ENCODE assay signal across 10 cellular contexts in the genomic region with DNA sequence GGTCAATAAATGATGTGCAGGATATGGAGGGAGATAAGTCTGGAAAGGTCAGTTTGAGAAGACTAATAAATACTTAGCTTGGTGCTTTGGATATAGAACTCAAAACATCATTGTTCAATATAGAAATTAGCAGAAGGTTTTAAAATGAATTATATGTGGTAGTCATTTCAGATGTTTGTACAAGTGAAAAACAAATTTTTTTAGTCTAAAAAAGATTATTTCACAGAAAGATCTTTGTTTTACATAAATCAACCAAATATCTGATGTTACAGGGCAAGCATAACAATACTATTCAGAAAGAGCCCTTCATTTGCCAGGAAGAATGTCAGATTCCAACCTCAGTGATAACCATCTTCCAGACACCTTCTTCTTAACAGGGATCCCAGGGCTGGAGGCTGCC. TPM values are rescaled to one million over a fixed set of nuclear protein-coding genes. Genes with fewer than 3 reads are reported as not detected.
"Had no signal": no experiment of that assay in that cellular context is flagged by ENCODE, and none has a peak within 500 bp of the region (broad histone marks: within the 10 kb centered on the region; RNA-seq: fewer than 3 reads in every experiment).

A gene (plus strand): TSS at position 301 of the 400 bp plus-strand sequence. CDS start 22 bp downstream, at position 323.

- H3K27ac ChIP-seq: HL-60, KMS-11 had no signal

- ATAC-seq: HepG2, K562 had no signal

- H3K4me2 ChIP-seq: KMS-11 had no signal

- DNase-seq: IMR-90, KBM-7, KG1 had no signal

- H3K4me3 ChIP-seq: K562 had no signal

- H3K9ac ChIP-seq: KMS-11 had no signal

RNA-seq across cellular contexts. Expression of the gene that starts here (rescaled TPM):
- total RNA-seq: HepG2, HT-29, HT1080, IMR-90 had no signal
- polyA plus RNA-seq: HepG2, IgD-negative memory B cell, IMR-90 had no signal
